8 cellular contexts compared by ENCODE assay signal in genomic region chr7:3063016-3063753, GRCh38. TPM values are rescaled to one million over a fixed set of nuclear protein-coding genes. Genes with fewer than 3 reads are reported as not detected.
DNase-seq lines count a peak whose midpoint lies in the region; ATAC-seq and TF ChIP-seq lines count a peak whose summit lies in the region.

No MANE protein-coding gene starts in this region.

- H3K4me2 ChIP-seq in osteoblast (ENCODE audit: insufficient read depth, low read length), result no peak overlapping the region

- no peaks in the 10 kb centered on the region for H3K79me2 ChIP-seq in osteoblast (ENCODE audit: insufficient read depth, low read length)

- intact Hi-C loops in mucosa of descending colon (cut with DNase I, micrococcal nuclease), result no loop called here

- H3K27me3 ChIP-seq in osteoblast (ENCODE audit: insufficient read depth, low read length), result no peaks in the 10 kb centered on the region

- H3K4me1 ChIP-seq in mucosa of descending colon (ENCODE audit: low read depth) (no peaks in the 10 kb centered on the region), osteoblast (ENCODE audit: insufficient read depth, low read length) (no peaks in the 10 kb centered on the region)

- no peak overlapping the region for H3K27ac ChIP-seq in osteoblast (ENCODE audit: low read depth, low read length)

- ATAC-seq in GM18499 (IDR thresholded peaks at IDR 0.05; ENCODE audit: insufficient read depth, unreplicated experiment), result peak; percentile 76
- ATAC-seq in HG02763 (IDR thresholded peaks at IDR 0.05; ENCODE audit: unreplicated experiment), result peak; percentile 80
- ATAC-seq in activated CD4-positive, CD25-positive, alpha-beta regulatory T cell treated with anti-CD3 and anti-CD28 coated beads, Interleukin-2, amount 50 U/mL, for 24 hours, result peak; percentile 97 to 98
- peak; percentile 78 for ATAC-seq in mucosa of descending colon

- H3K4me3 Mint-ChIP-seq in endothelial cell (ENCODE audit: unreplicated experiment), result no peak overlapping the region
- no peak overlapping the region for H3K4me3 Mint-ChIP-seq in glutamatergic neuron (ENCODE audit: unreplicated experiment)

- H3K36me3 Mint-ChIP-seq in endothelial cell (ENCODE audit: low read depth, unreplicated experiment) (no peaks in the 10 kb centered on the region), glutamatergic neuron (ENCODE audit: unreplicated experiment) (no peaks in the 10 kb centered on the region)

- H3K27ac Mint-ChIP-seq in endothelial cell (ENCODE audit: unreplicated experiment) (no peak overlapping the region), glutamatergic neuron (ENCODE audit: unreplicated experiment) (no peak overlapping the region)

- H3K4me3 ChIP-seq in mucosa of descending colon (no peak overlapping the region), osteoblast (ENCODE audit: insufficient read depth, low read length) (no peak overlapping the region)

- H2AFZ ChIP-seq in osteoblast (ENCODE audit: low read length), result no peak overlapping the region

- no peaks in the 10 kb centered on the region for H4K20me1 ChIP-seq in osteoblast (ENCODE audit: insufficient read depth, low read length)

- H3K9me3 ChIP-seq in mucosa of descending colon (no peaks in the 10 kb centered on the region), osteoblast (ENCODE audit: low read depth, low read length) (no peaks in the 10 kb centered on the region)

- H3K4me1 Mint-ChIP-seq in endothelial cell (ENCODE audit: unreplicated experiment), result no peaks in the 10 kb centered on the region
- H3K4me1 Mint-ChIP-seq in glutamatergic neuron (ENCODE audit: low read depth, unreplicated experiment), result peaks cover 8% of the 10 kb centered on the region

- H3K9me3 Mint-ChIP-seq in endothelial cell (ENCODE audit: unreplicated experiment) (no peaks in the 10 kb centered on the region), glutamatergic neuron (ENCODE audit: unreplicated experiment) (no peaks in the 10 kb centered on the region)

- TF ChIP-seq CTCF in mucosa of descending colon (IDR thresholded peaks at IDR 0.05) (no peak), endothelial cell (IDR thresholded peaks at IDR 0.05; ENCODE audit: unreplicated experiment) (no peak), osteoblast (IDR thresholded peaks at IDR 0.05; ENCODE audit: extremely low read depth, low read depth, low read length) (no peak), glutamatergic neuron (IDR thresholded peaks at IDR 0.05; ENCODE audit: partially characterized antibody, unreplicated experiment) (no peak)

- DNase-seq in mucosa of descending colon (peak in 2 of 3 donors; percentile 35 to 38), endothelial cell (ENCODE audit: low spot score) (no peak), cerebellar cortex (ENCODE audit: low spot score) (no peak), osteoblast (ENCODE audit: insufficient read length, low spot score, missing footprints) (no peak), glutamatergic neuron (no peak)

- no peaks in the 10 kb centered on the region for H3K27me3 Mint-ChIP-seq in endothelial cell (ENCODE audit: unreplicated experiment)
- H3K27me3 Mint-ChIP-seq in glutamatergic neuron (ENCODE audit: unreplicated experiment), result no peaks in the 10 kb centered on the region

- H3K36me3 ChIP-seq in mucosa of descending colon (ENCODE audit: low read depth) (no peaks in the 10 kb centered on the region), osteoblast (ENCODE audit: insufficient read depth, low read length) (no peaks in the 10 kb centered on the region)

RNA-seq across cellular contexts. Expression of gene CARD11, which starts 19.5 kb away (rescaled TPM):
- total RNA-seq in mucosa of descending colon (1 to 10 TPM; 1.6 to 3.2 (median 3.2) TPM), endothelial cell (ENCODE audit: unreplicated experiment) (3.9 TPM), osteoblast (under 0.01 TPM in 1 of 2 replicates, not detected in the other), glutamatergic neuron (ENCODE audit: unreplicated experiment) (1.4 TPM)

Comparison
In these comparisons a context has a peak if more than half of its experiments do, and no peak if none do; other contexts are left out.
1. DNase-seq: peak in mucosa of descending colon (2 of 3); none in endothelial cell (single experiment), cerebellar cortex (single experiment), osteoblast (single experiment) and glutamatergic neuron (single experiment).
2. Peak in every context shown above with its lines, with median percentiles within 50 percentile points of each other: ATAC-seq.